ENCODE assay signal across 2 cellular contexts in the genomic region with DNA sequence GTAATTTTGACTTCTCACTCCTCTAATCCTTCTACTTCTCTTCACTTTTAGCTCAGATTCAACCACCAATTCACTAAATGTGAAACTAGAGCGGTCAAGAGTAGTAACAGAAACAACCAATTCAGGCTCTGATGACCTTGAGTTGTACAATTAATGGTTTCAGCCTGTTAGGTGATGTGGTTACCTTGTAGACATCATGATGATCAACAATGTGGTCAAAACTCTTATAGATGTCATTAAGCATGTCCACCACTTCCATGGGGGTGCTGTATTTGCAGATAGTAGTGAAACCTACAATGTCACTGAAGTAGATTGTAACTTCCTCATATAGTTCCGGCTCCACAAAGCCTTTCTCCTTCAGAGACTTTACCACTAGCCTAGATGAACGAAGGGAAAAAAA.
TF ChIP-seq lines count a peak whose summit lies in the region.

No MANE protein-coding gene starts in this region.

TF ChIP-seq in WTC11, 78 proteins besides CTCF, POLR2A, EP300 and RAD21 (continued from another document):
- TF ChIP-seq ZNF263 (CRISPR knock-in tag; IDR thresholded peaks at IDR 0.05; ENCODE audit: low read depth) = no peak
- no peak for TF ChIP-seq CBFB (CRISPR knock-in tag; IDR thresholded peaks at IDR 0.05; ENCODE audit: low read depth)
- no peak for TF ChIP-seq MXD4 (CRISPR knock-in tag; IDR thresholded peaks at IDR 0.05; ENCODE audit: borderline replicate concordance)
- TF ChIP-seq, protein P1, sequence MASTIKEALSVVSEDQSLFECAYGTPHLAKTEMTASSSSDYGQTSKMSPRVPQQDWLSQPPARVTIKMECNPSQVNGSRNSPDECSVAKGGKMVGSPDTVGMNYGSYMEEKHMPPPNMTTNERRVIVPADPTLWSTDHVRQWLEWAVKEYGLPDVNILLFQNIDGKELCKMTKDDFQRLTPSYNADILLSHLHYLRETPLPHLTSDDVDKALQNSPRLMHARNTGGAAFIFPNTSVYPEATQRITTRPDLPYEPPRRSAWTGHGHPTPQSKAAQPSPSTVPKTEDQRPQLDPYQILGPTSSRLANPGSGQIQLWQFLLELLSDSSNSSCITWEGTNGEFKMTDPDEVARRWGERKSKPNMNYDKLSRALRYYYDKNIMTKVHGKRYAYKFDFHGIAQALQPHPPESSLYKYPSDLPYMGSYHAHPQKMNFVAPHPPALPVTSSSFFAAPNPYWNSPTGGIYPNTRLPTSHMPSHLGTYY (CRISPR knock-in tag; IDR thresholded peaks at IDR 0.05) = no peak
- TF ChIP-seq ZNF416 (CRISPR knock-in tag; IDR thresholded peaks at IDR 0.05) = no peak
- TF ChIP-seq, protein P2, sequence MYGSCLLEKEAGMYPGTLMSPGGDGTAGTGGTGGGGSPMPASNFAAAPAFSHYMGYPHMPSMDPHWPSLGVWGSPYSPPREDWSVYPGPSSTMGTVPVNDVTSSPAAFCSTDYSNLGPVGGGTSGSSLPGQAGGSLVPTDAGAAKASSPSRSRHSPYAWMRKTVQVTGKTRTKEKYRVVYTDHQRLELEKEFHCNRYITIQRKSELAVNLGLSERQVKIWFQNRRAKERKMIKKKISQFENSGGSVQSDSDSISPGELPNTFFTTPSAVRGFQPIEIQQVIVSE (CRISPR knock-in tag; IDR thresholded peaks at IDR 0.05; ENCODE audit: borderline replicate concordance) = no peak
- TF ChIP-seq ZNF138 (CRISPR knock-in tag; conservative IDR thresholded peaks at IDR 0.05) = no peak
- TF ChIP-seq, protein P3, sequence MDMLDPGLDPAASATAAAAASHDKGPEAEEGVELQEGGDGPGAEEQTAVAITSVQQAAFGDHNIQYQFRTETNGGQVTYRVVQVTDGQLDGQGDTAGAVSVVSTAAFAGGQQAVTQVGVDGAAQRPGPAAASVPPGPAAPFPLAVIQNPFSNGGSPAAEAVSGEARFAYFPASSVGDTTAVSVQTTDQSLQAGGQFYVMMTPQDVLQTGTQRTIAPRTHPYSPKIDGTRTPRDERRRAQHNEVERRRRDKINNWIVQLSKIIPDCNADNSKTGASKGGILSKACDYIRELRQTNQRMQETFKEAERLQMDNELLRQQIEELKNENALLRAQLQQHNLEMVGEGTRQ (CRISPR knock-in tag; IDR thresholded peaks at IDR 0.05) = no peak
- TF ChIP-seq, protein P4, sequence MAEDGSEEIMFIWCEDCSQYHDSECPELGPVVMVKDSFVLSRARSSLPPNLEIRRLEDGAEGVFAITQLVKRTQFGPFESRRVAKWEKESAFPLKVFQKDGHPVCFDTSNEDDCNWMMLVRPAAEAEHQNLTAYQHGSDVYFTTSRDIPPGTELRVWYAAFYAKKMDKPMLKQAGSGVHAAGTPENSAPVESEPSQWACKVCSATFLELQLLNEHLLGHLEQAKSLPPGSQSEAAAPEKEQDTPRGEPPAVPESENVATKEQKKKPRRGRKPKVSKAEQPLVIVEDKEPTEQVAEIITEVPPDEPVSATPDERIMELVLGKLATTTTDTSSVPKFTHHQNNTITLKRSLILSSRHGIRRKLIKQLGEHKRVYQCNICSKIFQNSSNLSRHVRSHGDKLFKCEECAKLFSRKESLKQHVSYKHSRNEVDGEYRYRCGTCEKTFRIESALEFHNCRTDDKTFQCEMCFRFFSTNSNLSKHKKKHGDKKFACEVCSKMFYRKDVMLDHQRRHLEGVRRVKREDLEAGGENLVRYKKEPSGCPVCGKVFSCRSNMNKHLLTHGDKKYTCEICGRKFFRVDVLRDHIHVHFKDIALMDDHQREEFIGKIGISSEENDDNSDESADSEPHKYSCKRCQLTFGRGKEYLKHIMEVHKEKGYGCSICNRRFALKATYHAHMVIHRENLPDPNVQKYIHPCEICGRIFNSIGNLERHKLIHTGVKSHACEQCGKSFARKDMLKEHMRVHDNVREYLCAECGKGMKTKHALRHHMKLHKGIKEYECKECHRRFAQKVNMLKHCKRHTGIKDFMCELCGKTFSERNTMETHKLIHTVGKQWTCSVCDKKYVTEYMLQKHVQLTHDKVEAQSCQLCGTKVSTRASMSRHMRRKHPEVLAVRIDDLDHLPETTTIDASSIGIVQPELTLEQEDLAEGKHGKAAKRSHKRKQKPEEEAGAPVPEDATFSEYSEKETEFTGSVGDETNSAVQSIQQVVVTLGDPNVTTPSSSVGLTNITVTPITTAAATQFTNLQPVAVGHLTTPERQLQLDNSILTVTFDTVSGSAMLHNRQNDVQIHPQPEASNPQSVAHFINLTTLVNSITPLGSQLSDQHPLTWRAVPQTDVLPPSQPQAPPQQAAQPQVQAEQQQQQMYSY (CRISPR knock-in tag; IDR thresholded peaks at IDR 0.05) = no peak
- no peak for TF ChIP-seq PRRX2 (CRISPR knock-in tag; IDR thresholded peaks at IDR 0.05)
- no peak for TF ChIP-seq CREM (CRISPR knock-in tag; IDR thresholded peaks at IDR 0.05)
- TF ChIP-seq ZNF423 (CRISPR knock-in tag; IDR thresholded peaks at IDR 0.05) = no peak
- TF ChIP-seq, protein P5, sequence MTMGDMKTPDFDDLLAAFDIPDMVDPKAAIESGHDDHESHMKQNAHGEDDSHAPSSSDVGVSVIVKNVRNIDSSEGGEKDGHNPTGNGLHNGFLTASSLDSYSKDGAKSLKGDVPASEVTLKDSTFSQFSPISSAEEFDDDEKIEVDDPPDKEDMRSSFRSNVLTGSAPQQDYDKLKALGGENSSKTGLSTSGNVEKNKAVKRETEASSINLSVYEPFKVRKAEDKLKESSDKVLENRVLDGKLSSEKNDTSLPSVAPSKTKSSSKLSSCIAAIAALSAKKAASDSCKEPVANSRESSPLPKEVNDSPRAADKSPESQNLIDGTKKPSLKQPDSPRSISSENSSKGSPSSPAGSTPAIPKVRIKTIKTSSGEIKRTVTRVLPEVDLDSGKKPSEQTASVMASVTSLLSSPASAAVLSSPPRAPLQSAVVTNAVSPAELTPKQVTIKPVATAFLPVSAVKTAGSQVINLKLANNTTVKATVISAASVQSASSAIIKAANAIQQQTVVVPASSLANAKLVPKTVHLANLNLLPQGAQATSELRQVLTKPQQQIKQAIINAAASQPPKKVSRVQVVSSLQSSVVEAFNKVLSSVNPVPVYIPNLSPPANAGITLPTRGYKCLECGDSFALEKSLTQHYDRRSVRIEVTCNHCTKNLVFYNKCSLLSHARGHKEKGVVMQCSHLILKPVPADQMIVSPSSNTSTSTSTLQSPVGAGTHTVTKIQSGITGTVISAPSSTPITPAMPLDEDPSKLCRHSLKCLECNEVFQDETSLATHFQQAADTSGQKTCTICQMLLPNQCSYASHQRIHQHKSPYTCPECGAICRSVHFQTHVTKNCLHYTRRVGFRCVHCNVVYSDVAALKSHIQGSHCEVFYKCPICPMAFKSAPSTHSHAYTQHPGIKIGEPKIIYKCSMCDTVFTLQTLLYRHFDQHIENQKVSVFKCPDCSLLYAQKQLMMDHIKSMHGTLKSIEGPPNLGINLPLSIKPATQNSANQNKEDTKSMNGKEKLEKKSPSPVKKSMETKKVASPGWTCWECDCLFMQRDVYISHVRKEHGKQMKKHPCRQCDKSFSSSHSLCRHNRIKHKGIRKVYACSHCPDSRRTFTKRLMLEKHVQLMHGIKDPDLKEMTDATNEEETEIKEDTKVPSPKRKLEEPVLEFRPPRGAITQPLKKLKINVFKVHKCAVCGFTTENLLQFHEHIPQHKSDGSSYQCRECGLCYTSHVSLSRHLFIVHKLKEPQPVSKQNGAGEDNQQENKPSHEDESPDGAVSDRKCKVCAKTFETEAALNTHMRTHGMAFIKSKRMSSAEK (CRISPR knock-in tag; IDR thresholded peaks at IDR 0.05; ENCODE audit: borderline replicate concordance) = no peak
- TF ChIP-seq ESRRA (CRISPR knock-in tag; IDR thresholded peaks at IDR 0.05; ENCODE audit: borderline replicate concordance) = no peak
- no peak for TF ChIP-seq NR1H2 (CRISPR knock-in tag; IDR thresholded peaks at IDR 0.05)
- no peak for TF ChIP-seq JUN (CRISPR knock-in tag; IDR thresholded peaks at IDR 0.05)

TF ChIP-seq in HepG2, 621 proteins besides CTCF, POLR2A, EP300 and RAD21 (continued from another document):
- no peak for TF ChIP-seq ZNF337 (CRISPR knock-in tag; IDR thresholded peaks at IDR 0.05; ENCODE audit: borderline replicate concordance, low read depth)
- no peak for TF ChIP-seq ATF7-NPFF (CRISPR knock-in tag; IDR thresholded peaks at IDR 0.05; ENCODE audit: low read depth)
- no peak for TF ChIP-seq ELF4 (CRISPR knock-in tag; IDR thresholded peaks at IDR 0.05; ENCODE audit: borderline replicate concordance)
- no peak for TF ChIP-seq SOX5 (CRISPR knock-in tag; IDR thresholded peaks at IDR 0.05; ENCODE audit: borderline replicate concordance)
- TF ChIP-seq, protein P6, sequence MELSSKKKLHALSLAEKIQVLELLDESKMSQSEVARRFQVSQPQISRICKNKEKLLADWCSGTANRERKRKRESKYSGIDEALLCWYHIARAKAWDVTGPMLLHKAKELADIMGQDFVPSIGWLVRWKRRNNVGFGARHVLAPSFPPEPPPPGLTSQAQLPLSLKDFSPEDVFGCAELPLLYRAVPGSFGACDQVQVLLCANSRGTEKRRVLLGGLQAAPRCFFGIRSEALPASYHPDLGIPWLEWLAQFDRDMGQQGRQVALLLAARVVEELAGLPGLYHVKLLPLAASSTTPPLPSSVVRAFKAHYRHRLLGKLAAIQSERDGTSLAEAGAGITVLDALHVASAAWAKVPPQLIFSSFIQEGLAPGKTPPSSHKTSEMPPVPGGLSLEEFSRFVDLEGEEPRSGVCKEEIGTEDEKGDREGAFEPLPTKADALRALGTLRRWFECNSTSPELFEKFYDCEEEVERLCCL (CRISPR knock-in tag; IDR thresholded peaks at IDR 0.05; ENCODE audit: borderline replicate concordance) = no peak
- TF ChIP-seq CENPX (CRISPR knock-in tag; IDR thresholded peaks at IDR 0.05) = no peak
- no peak for TF ChIP-seq ZFP62 (CRISPR knock-in tag; IDR thresholded peaks at IDR 0.05)
- TF ChIP-seq, protein P7, sequence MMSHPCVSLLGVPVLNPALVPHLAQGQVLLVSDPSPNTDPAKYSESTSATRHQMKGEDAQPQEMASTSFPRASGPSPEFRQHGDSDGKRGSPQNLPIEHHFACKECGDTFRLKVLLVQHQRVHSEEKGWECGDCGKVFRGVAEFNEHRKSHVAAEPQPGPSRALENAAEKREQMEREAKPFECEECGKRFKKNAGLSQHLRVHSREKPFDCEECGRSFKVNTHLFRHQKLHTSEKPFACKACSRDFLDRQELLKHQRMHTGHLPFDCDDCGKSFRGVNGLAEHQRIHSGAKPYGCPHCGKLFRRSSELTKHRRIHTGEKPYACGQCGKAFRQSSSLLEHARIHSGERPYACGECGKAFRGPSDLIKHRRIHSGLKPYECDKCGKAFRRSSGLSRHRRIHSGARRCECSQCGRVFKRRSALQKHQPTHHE (CRISPR knock-in tag; IDR thresholded peaks at IDR 0.05; ENCODE audit: borderline replicate concordance) = no peak
- TF ChIP-seq PTBP1 (IDR thresholded peaks at IDR 0.05; ENCODE audit: low read depth, low read length, poor library complexity, severe bottlenecking) = no peak
- no peak for TF ChIP-seq ZNF75D (CRISPR knock-in tag; IDR thresholded peaks at IDR 0.05; ENCODE audit: borderline replicate concordance)
- TF ChIP-seq, protein P8, sequence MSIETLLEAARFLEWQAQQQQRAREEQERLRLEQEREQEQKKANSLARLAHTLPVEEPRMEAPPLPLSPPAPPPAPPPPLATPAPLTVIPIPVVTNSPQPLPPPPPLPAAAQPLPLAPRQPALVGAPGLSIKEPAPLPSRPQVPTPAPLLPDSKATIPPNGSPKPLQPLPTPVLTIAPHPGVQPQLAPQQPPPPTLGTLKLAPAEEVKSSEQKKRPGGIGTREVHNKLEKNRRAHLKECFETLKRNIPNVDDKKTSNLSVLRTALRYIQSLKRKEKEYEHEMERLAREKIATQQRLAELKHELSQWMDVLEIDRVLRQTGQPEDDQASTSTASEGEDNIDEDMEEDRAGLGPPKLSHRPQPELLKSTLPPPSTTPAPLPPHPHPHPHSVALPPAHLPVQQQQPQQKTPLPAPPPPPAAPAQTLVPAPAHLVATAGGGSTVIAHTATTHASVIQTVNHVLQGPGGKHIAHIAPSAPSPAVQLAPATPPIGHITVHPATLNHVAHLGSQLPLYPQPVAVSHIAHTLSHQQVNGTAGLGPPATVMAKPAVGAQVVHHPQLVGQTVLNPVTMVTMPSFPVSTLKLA (IDR thresholded peaks at IDR 0.05) = no peak
- TF ChIP-seq HOXA5 (CRISPR knock-in tag; IDR thresholded peaks at IDR 0.05) = no peak
- TF ChIP-seq, protein P9, sequence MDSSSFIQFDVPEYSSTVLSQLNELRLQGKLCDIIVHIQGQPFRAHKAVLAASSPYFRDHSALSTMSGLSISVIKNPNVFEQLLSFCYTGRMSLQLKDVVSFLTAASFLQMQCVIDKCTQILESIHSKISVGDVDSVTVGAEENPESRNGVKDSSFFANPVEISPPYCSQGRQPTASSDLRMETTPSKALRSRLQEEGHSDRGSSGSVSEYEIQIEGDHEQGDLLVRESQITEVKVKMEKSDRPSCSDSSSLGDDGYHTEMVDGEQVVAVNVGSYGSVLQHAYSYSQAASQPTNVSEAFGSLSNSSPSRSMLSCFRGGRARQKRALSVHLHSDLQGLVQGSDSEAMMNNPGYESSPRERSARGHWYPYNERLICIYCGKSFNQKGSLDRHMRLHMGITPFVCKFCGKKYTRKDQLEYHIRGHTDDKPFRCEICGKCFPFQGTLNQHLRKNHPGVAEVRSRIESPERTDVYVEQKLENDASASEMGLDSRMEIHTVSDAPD (CRISPR knock-in tag; IDR thresholded peaks at IDR 0.05) = no peak
